ENCODE assay signal across 5 cellular contexts in genomic region chr4:67380154-67380553, GRCh38.
"Had no signal": no experiment of that assay in that cellular context is flagged by ENCODE, and none has a peak within 500 bp of the region (broad histone marks: within the 10 kb centered on the region; RNA-seq: fewer than 3 reads in every experiment).

No MANE protein-coding gene starts in this region.

- DNase-seq: IMR-90, KBM-7, KG1 had no signal

- H3K27ac ChIP-seq: HL-60 had no signal

- H3K4me3 ChIP-seq: K562 had no signal
